Comparison of ENCODE assay signal across 8 cellular contexts in the genomic region with DNA sequence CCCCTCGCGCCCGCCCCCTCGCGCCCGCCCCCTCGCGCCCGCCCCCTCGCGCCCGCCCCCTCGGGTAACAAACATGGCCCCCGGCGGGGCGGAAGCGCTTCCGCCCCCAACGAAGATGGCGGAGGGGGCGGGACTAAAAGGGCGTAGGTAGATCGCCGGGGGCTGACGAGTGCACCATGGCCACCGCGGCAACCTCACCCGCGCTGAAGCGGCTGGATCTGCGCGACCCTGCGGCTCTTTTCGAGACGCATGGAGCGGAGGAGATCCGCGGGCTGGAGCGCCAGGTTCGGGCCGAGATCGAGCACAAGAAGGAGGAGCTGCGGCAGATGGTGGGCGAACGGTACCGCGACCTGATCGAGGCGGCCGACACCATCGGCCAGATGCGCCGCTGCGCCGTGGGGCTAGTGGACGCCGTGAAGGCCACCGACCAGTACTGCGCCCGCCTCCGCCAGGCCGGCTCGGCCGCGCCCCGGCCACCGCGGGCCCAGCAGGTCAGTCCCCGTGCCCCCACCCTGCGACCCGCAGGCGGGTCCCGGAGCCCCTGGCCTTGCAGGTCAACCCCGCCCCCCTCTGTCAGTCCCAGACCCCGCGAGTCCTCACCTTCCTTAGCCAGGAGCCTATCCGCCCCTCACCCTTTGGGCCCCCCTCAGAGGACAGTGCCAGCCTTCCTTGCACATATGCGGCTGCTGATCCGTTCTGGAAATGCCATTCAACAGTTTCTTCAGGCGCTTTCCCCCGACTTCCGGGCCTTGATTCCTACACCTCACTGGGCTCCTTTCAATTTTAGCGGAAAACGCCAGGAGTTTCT. TPM values are rescaled to one million over a fixed set of nuclear protein-coding genes. Genes with fewer than 3 reads are reported as not detected.
DNase-seq lines count a peak whose midpoint lies in the region; ATAC-seq lines count a peak whose summit lies in the region.

A gene with protein sequence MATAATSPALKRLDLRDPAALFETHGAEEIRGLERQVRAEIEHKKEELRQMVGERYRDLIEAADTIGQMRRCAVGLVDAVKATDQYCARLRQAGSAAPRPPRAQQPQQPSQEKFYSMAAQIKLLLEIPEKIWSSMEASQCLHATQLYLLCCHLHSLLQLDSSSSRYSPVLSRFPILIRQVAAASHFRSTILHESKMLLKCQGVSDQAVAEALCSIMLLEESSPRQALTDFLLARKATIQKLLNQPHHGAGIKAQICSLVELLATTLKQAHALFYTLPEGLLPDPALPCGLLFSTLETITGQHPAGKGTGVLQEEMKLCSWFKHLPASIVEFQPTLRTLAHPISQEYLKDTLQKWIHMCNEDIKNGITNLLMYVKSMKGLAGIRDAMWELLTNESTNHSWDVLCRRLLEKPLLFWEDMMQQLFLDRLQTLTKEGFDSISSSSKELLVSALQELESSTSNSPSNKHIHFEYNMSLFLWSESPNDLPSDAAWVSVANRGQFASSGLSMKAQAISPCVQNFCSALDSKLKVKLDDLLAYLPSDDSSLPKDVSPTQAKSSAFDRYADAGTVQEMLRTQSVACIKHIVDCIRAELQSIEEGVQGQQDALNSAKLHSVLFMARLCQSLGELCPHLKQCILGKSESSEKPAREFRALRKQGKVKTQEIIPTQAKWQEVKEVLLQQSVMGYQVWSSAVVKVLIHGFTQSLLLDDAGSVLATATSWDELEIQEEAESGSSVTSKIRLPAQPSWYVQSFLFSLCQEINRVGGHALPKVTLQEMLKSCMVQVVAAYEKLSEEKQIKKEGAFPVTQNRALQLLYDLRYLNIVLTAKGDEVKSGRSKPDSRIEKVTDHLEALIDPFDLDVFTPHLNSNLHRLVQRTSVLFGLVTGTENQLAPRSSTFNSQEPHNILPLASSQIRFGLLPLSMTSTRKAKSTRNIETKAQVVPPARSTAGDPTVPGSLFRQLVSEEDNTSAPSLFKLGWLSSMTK (plus strand): TSS at position 162 of the 808 bp plus-strand sequence. CDS start 15 bp downstream, at position 177.

- peak within 1 kb of the TSS; percentile 7 for H4K8ac ChIP-seq in mesendoderm (ENCODE audit: low read depth, low read length)

- no CpG with 5 or more reads among the region's 84 CpGs for WGBS in mesendoderm (ENCODE audit: extremely low coverage, insufficient coverage, low lambda C conversion rate)

- no peak within 1 kb of the TSS for H2AK5ac ChIP-seq in mesendoderm (ENCODE audit: low read length)

- H2BK15ac ChIP-seq in mesendoderm (replicated peaks; ENCODE audit: low read depth) = no peak within 1 kb of the TSS

- peak within 1 kb of the TSS; percentile 71 for H2BK5ac ChIP-seq in mesendoderm (ENCODE audit: low read length)

- H2BK120ac ChIP-seq in mesendoderm (ENCODE audit: low read depth, low read length) = peak within 1 kb of the TSS; percentile 74

- H3K9me3 ChIP-seq in CD4-positive, CD25-positive, alpha-beta regulatory T cell (ENCODE audit: control insufficient read depth in 2 of 2, low read length in 2 of 2) = no peaks in the 10 kb centered on the region

- peak within 1 kb of the TSS; percentile 94 to 98 (median 96) for H3K27ac Mint-ChIP-seq in CD4-positive, CD25-positive, alpha-beta regulatory T cell
- peak within 1 kb of the TSS; percentile 96 to 98 for H3K27ac Mint-ChIP-seq in effector memory CD8-positive, alpha-beta T cell

- H3K79me1 ChIP-seq in mesendoderm (ENCODE audit: low read length) = peaks cover 6% of the 10 kb centered on the region

- H3K9ac ChIP-seq in mesendoderm (ENCODE audit: low read length) = peak within 1 kb of the TSS; percentile 99

- H3K27ac ChIP-seq in CD4-positive, CD25-positive, alpha-beta regulatory T cell (ENCODE audit: insufficient read depth, low read length, poor library complexity, severe bottlenecking) = peak within 1 kb of the TSS; percentile 85
- peak within 1 kb of the TSS; percentile 98 for H3K27ac ChIP-seq in mesendoderm (ENCODE audit: low read depth, low read length)

- peak within 1 kb of the TSS; percentile 90 for H3K4ac ChIP-seq in mesendoderm (ENCODE audit: low read depth, low read length)

- peak within 1 kb of the TSS; percentile 98 for H3K18ac ChIP-seq in mesendoderm (ENCODE audit: low read length)

- no peaks in the 10 kb centered on the region for H3K27me3 ChIP-seq in CD4-positive, CD25-positive, alpha-beta regulatory T cell (ENCODE audit: control insufficient read depth, insufficient read depth, low read length)
- H3K27me3 ChIP-seq in mesendoderm (ENCODE audit: insufficient read depth, low read length, poor library complexity) = no peaks in the 10 kb centered on the region

- no peak within 1 kb of the TSS for H4K5ac ChIP-seq in mesendoderm (ENCODE audit: low read length)

- no peak within 1 kb of the TSS for H3K23ac ChIP-seq in mesendoderm (ENCODE audit: low read length)

- no peaks in the 10 kb centered on the region for H3K9me3 Mint-ChIP-seq in CD4-positive, CD25-positive, alpha-beta regulatory T cell
- H3K9me3 Mint-ChIP-seq in effector memory CD8-positive, alpha-beta T cell = no peaks in the 10 kb centered on the region

- peak; percentile 73 to 94 (median 85) for DNase-seq in CD4-positive, CD25-positive, alpha-beta regulatory T cell
- peak; percentile 30 for DNase-seq in HS-5 (ENCODE audit: low read depth)
- peak; percentile 58 for DNase-seq in NOMO-1 treated with DMSO at 0.1 percent for 48 hours (lab: John Stamatoyannopoulos, UW; ENCODE audit: unreplicated experiment)
- DNase-seq in activated CD8-positive, alpha-beta memory T cell treated with anti-CD3 and anti-CD28 coated beads for 4 hours (ENCODE audit: low read depth in 2 of 2) = peak; percentile 44 to 84
- DNase-seq in effector memory CD8-positive, alpha-beta T cell = peak; percentile 45 to 69 (median 65)
- DNase-seq in mesendoderm = peak; percentile 94
- DNase-seq in stimulated activated CD8-positive, alpha-beta memory T cell treated with anti-CD3 and anti-CD28 coated beads, Interleukin-12 subunit alpha, Interleukin-12 subunit beta, amount 100 ng/mL, for 24 hours (ENCODE audit: extremely low read depth) = peak; percentile 76

- no peaks in the 10 kb centered on the region for H3K79me2 ChIP-seq in mesendoderm (ENCODE audit: control insufficient read depth, insufficient read depth, low read length)

- H3K4me1 ChIP-seq in CD4-positive, CD25-positive, alpha-beta regulatory T cell (ENCODE audit: control insufficient read depth, insufficient read depth, low read length, poor library complexity, severe bottlenecking) = peaks cover 17% of the 10 kb centered on the region
- peaks cover 2% of the 10 kb centered on the region for H3K4me1 ChIP-seq in mesendoderm (ENCODE audit: control insufficient read depth, low read depth, low read length)

- ATAC-seq in CD4-positive, CD25-positive, alpha-beta regulatory T cell (ENCODE audit: low read depth in 2 of 2) = peak; percentile 88 to 89
- ATAC-seq in GM19452 (IDR thresholded peaks at IDR 0.05; ENCODE audit: unreplicated experiment) = peak; percentile 78
- ATAC-seq in effector memory CD8-positive, alpha-beta T cell (replicated peaks) = peak; percentile 87

- peaks cover 6 to 45% (median 20%) of the 10 kb centered on the region in 4 donors for H3K4me1 Mint-ChIP-seq in CD4-positive, CD25-positive, alpha-beta regulatory T cell
- peaks cover 19 to 26% of the 10 kb centered on the region in 2 donors for H3K4me1 Mint-ChIP-seq in effector memory CD8-positive, alpha-beta T cell (ENCODE audit: low read depth in 2 of 2)

- peaks cover 20% of the 10 kb centered on the region for H3K36me3 Mint-ChIP-seq in CD4-positive, CD25-positive, alpha-beta regulatory T cell
- H3K36me3 Mint-ChIP-seq in effector memory CD8-positive, alpha-beta T cell (ENCODE audit: insufficient read depth) = peaks cover 23% of the 10 kb centered on the region

- peak within 1 kb of the TSS; percentile 91 for H3K4me3 ChIP-seq in CD4-positive, CD25-positive, alpha-beta regulatory T cell (ENCODE audit: low read depth, low read length)
- H3K4me3 ChIP-seq in mesendoderm (ENCODE audit: low read length) = peak within 1 kb of the TSS; percentile 91

- H3K4me2 ChIP-seq in mesendoderm (ENCODE audit: low read length) = peak within 1 kb of the TSS; percentile 89

- H3K56ac ChIP-seq in mesendoderm (ENCODE audit: low read length) = peak within 1 kb of the TSS; percentile 92

- peak within 1 kb of the TSS; percentile 91 to 99 (median 98) for H3K4me3 Mint-ChIP-seq in CD4-positive, CD25-positive, alpha-beta regulatory T cell
- H3K4me3 Mint-ChIP-seq in effector memory CD8-positive, alpha-beta T cell = peak within 1 kb of the TSS; percentile 95 to 96

- peaks cover 21% of the 10 kb centered on the region for H3K36me3 ChIP-seq in CD4-positive, CD25-positive, alpha-beta regulatory T cell (ENCODE audit: control insufficient read depth, insufficient read depth, low read length)
- H3K36me3 ChIP-seq in mesendoderm (ENCODE audit: control insufficient read depth, insufficient read depth, low read length) = no peaks in the 10 kb centered on the region

- no peaks in the 10 kb centered on the region for H3K27me3 Mint-ChIP-seq in CD4-positive, CD25-positive, alpha-beta regulatory T cell
- no peaks in the 10 kb centered on the region for H3K27me3 Mint-ChIP-seq in effector memory CD8-positive, alpha-beta T cell

RNA-seq across cellular contexts. Expression of the gene that starts here (rescaled TPM):
- 61.0 TPM for total RNA-seq in CD4-positive, CD25-positive, alpha-beta regulatory T cell
- polyA plus RNA-seq in CD4-positive, CD25-positive, alpha-beta regulatory T cell = 10 to 100 TPM; 18.9 to 31.7 (median 21.2) TPM
- 17.9 TPM for polyA plus RNA-seq in mesendoderm (2013, experiment 1 of 2)
- polyA plus RNA-seq in mesendoderm (2013, experiment 2 of 2) = 18.4 TPM

Comparison
In these comparisons a context has a peak if more than half of its experiments do, and no peak if none do; other contexts are left out.
1. Peak in every context shown above with its lines: DNase-seq, ATAC-seq, H3K4me3 ChIP-seq and H3K27ac ChIP-seq.
2. DNase-seq: peak in every context shown above with its lines; median percentile 94 in mesendoderm; 85 in CD4-positive, CD25-positive, alpha-beta regulatory T cell; 76 in stimulated activated CD8-positive, alpha-beta memory T cell treated with anti-CD3 and anti-CD28 coated beads, Interleukin-12 subunit alpha, Interleukin-12 subunit beta, amount 100 ng/mL, for 24 hours; 65 in effector memory CD8-positive, alpha-beta T cell; 64 in activated CD8-positive, alpha-beta memory T cell treated with anti-CD3 and anti-CD28 coated beads for 4 hours; 58 in NOMO-1 treated with DMSO at 0.1 percent for 48 hours; 30 in HS-5.